In genomic region chr3:108513961-108514360, GRCh38 we compare ENCODE assay signal across 23 cellular contexts. TPM values are rescaled to one million over a fixed set of nuclear protein-coding genes. Genes with fewer than 3 reads are reported as not detected.
A peak's percentile ranks its signal among the peaks of the same experiment; 100 is the strongest.
DNase-seq lines count a peak whose midpoint lies in the region; ATAC-seq and TF ChIP-seq lines count a peak whose summit lies in the region.
"Had no signal": no experiment of that assay in that cellular context is flagged by ENCODE, and none has a peak within 500 bp of the region (broad histone marks: within the 10 kb centered on the region; RNA-seq: fewer than 3 reads in every experiment).

No MANE protein-coding gene starts in this region.

- H4K20me1 ChIP-seq in GM23248 (ENCODE audit: insufficient read depth) (no peaks in the 10 kb centered on the region), hepatocyte (ENCODE audit: insufficient read depth, poor library complexity, severe bottlenecking) (no peaks in the 10 kb centered on the region)

- H3K4me1 ChIP-seq in GM23248 (ENCODE audit: insufficient read depth) (no peaks in the 10 kb centered on the region), right lobe of liver (no peaks in the 10 kb centered on the region), hepatocyte (ENCODE audit: insufficient read depth) (no peaks in the 10 kb centered on the region)
- H3K4me1 ChIP-seq: SJSA1, upper lobe of left lung had no signal

- no peaks in the 10 kb centered on the region for H3K36me3 ChIP-seq in GM23248 (ENCODE audit: low read depth)
- H3K36me3 ChIP-seq in right lobe of liver = no peaks in the 10 kb centered on the region
- H3K36me3 ChIP-seq in hepatocyte (replicated peaks; ENCODE audit: insufficient read depth, low read depth) = no peaks in the 10 kb centered on the region
- H3K36me3 ChIP-seq: SJSA1, upper lobe of left lung had no signal

- H3K79me2 ChIP-seq in GM23248 (ENCODE audit: insufficient read depth) = no peaks in the 10 kb centered on the region
- H3K79me2 ChIP-seq in hepatocyte = no peaks in the 10 kb centered on the region

- H3K4me3 ChIP-seq in AG10803 (ENCODE audit: low read length) = no peak overlapping the region
- no peak overlapping the region for H3K4me3 ChIP-seq in GM23248
- no peak overlapping the region for H3K4me3 ChIP-seq in foreskin fibroblast (ENCODE audit: low read depth in 1 of 2, low read length in 2 of 2)
- H3K4me3 ChIP-seq in right lobe of liver = no peak overlapping the region
- H3K4me3 ChIP-seq in hepatocyte = no peak overlapping the region
- H3K4me3 ChIP-seq: SJSA1, upper lobe of left lung had no signal

- no peak for TF ChIP-seq CTCF in AG10803 (conservative IDR thresholded peaks at IDR 0.05; ENCODE audit: low read length)
- no peak for TF ChIP-seq CTCF in foreskin fibroblast (IDR thresholded peaks at IDR 0.05; ENCODE audit: low read depth, low read length)
- TF ChIP-seq CTCF in right lobe of liver (IDR thresholded peaks at IDR 0.05) = no peak
- no peak for TF ChIP-seq CTCF in hepatocyte (IDR thresholded peaks at IDR 0.05; ENCODE audit: poor library complexity)

- DNase-seq in AG10803 (ENCODE audit: low read depth) = peak; percentile 18
- DNase-seq in GM23248 = peak; percentile 42
- DNase-seq in amniotic epithelial cell (ENCODE audit: low read depth) = peak; percentile 44
- peak; percentile 6 to 37 for DNase-seq in foreskin fibroblast
- DNase-seq in cardiac septum (ENCODE audit: low spot score) = no peak
- DNase-seq in right lobe of liver = no peak
- no peak for DNase-seq in hepatocyte (ENCODE audit: low spot score)
- DNase-seq: ACHN; activated CD4-positive, alpha-beta T cell treated with anti-CD3 and anti-CD28 coated beads, Interleukin-2, amount 10 ng/mL, durations not matched to agents 24 days and 14 days; C1 segment of cervical spinal cord; Calu3; effector memory CD8-positive, alpha-beta T cell; NCI-H1436; NCI-H2171; NCI-H526 treated with DMSO at 0.1 percent for 48 hours; nephron progenitor cell; T-helper 17 cell; upper lobe of left lung had no signal

- intact Hi-C loops in cardiac septum (cut with DNase I) = no loop called here
- intact Hi-C loops in right lobe of liver (cut with DNase I) = no loop called here

- ATAC-seq in GM21737 (IDR thresholded peaks at IDR 0.05; ENCODE audit: unreplicated experiment) = no peak
- no peak for ATAC-seq in right lobe of liver
- ATAC-seq: activated naive CD4-positive, alpha-beta T cell treated with anti-CD3 and anti-CD28 coated beads, Interleukin-2, amount 50 U/mL, for 72 hours; effector memory CD8-positive, alpha-beta T cell; sciatic nerve; T-helper 17 cell had no signal

- no peaks in the 10 kb centered on the region for H3F3A ChIP-seq in GM23248 (ENCODE audit: insufficient read depth)

- H3K9me2 ChIP-seq in GM23248 (ENCODE audit: insufficient read depth) (no peaks in the 10 kb centered on the region), hepatocyte (replicated peaks; ENCODE audit: insufficient read depth) (no peaks in the 10 kb centered on the region)

- H2AFZ ChIP-seq in GM23248 = no peak overlapping the region
- H2AFZ ChIP-seq in hepatocyte = no peak overlapping the region

- H3K4me2 ChIP-seq in GM23248 (ENCODE audit: unreplicated experiment) = no peak overlapping the region
- no peak overlapping the region for H3K4me2 ChIP-seq in hepatocyte

- 33 to 35% methylated on average over 3 of the region's 3 CpGs for WGBS in GM23248 (ENCODE audit: low coverage in 1 of 2, low lambda C conversion rate in 2 of 2, missing lambda C conversion rate in 2 of 2), 2 experiments
- 46% methylated on average over 3 of the region's 3 CpGs for WGBS in right lobe of liver (ENCODE audit: insufficient coverage, low coverage, low lambda C conversion rate, missing lambda C conversion rate)
- WGBS in hepatocyte (ENCODE audit: low lambda C conversion rate, missing lambda C conversion rate) = 76% methylated on average over 3 of the region's 3 CpGs

- no peak overlapping the region for H3K9ac ChIP-seq in GM23248

- no peaks in the 10 kb centered on the region for H3K9me3 ChIP-seq in GM23248 (ENCODE audit: low read depth)
- no peaks in the 10 kb centered on the region for H3K9me3 ChIP-seq in right lobe of liver
- H3K9me3 ChIP-seq in hepatocyte (ENCODE audit: low read depth) = no peaks in the 10 kb centered on the region
- H3K9me3 ChIP-seq: SJSA1, upper lobe of left lung had no signal

- H3K27me3 ChIP-seq in GM23248 (replicated peaks; ENCODE audit: insufficient read depth) (0 out of 2 replicates have a peak, but pooled peaks cover 4% of the 10 kb centered on the region), right lobe of liver (no peaks in the 10 kb centered on the region), hepatocyte (no peaks in the 10 kb centered on the region)
- H3K27me3 ChIP-seq: SJSA1, upper lobe of left lung had no signal

- in situ Hi-C loops in GM23248 (cut with MboI) = no loop called here

- TF ChIP-seq POLR2A in right lobe of liver (IDR thresholded peaks at IDR 0.05) = no peak

- no peak overlapping the region for H3K27ac ChIP-seq in GM23248
- H3K27ac ChIP-seq in right lobe of liver = no peak overlapping the region
- H3K27ac ChIP-seq in hepatocyte = no peak overlapping the region
- H3K27ac ChIP-seq: SJSA1, upper lobe of left lung, VCaP had no signal

RNA-seq across cellular contexts. Expression of gene MYH15, which starts 3.6 kb away (rescaled TPM):
- 0.11 TPM in 1 of 2 replicates, not detected in the other for total RNA-seq in GM23248 (2014; rRNA removed; shearing (Covaris generic))
- polyA plus RNA-seq in GM23248 (2016; fragmentation: Nextera tagmentation; extraction: Ambion mirVana) (0.08 TPM in 1 of 2 replicates, not detected in the other), hepatocyte (1.5 and 2.4 TPM in 2 replicates)
- total RNA-seq in cardiac septum (0.54 TPM), right lobe of liver (not detected), hepatocyte (1.5 and 1.6 TPM in 2 replicates)
- total RNA-seq: T-helper 17 cell had no signal

Comparison
In these comparisons a context has a peak if more than half of its experiments do, and no peak if none do; other contexts are left out.
1. DNase-seq: peak in AG10803 (single experiment), GM23248 (single experiment), amniotic epithelial cell (single experiment) and foreskin fibroblast (2 of 2); none in cardiac septum (single experiment), right lobe of liver (0 of 3) and hepatocyte (single experiment).